22 cellular contexts compared by ENCODE assay signal in genomic region chr3:117282506-117282905, GRCh38.
"Had no signal": no experiment of that assay in that cellular context is flagged by ENCODE, and none has a peak within 500 bp of the region (broad histone marks: within the 10 kb centered on the region; RNA-seq: fewer than 3 reads in every experiment).

No MANE protein-coding gene starts in this region.

- H3K27ac Mint-ChIP-seq: activated CD8-positive, alpha-beta T cell treated with anti-CD3 and anti-CD28 coated beads for 36 hours; activated naive CD8-positive, alpha-beta T cell treated with anti-CD3 and anti-CD28 coated beads, Interleukin-2, amount 10 ng/mL, durations not matched to agents 7 days and 5 days; activated T-cell treated with anti-CD3 and anti-CD28 coated beads, Interleukin-2, amount 50 U/mL, for 72 hours; activated T-helper 2 cell treated with anti-CD3 and anti-CD28 coated beads, Interferon-gamma antibody, Interleukin-2, Interleukin-4, amounts not matched to agents 10 μg/mL and 5 μg/mL and 100 μg/mL, durations not matched to agents 14 hours and 24 hours and 36 hours; T-helper 1 cell treated with Interleukin-12 subunit alpha and Interleukin-12 subunit beta and Interleukin-4 antibody, amounts not matched to agents 30 μg/mL and 1 μg/mL, for 36 hours had no signal

- H3K9me3 Mint-ChIP-seq: activated CD8-positive, alpha-beta T cell treated with anti-CD3 and anti-CD28 coated beads for 36 hours; T-helper 1 cell treated with Interleukin-12 subunit alpha and Interleukin-12 subunit beta and Interleukin-4 antibody, amounts not matched to agents 30 μg/mL and 1 μg/mL, for 36 hours had no signal

- H3K27ac ChIP-seq: adrenal gland had no signal

- H3K27me3 ChIP-seq: adrenal gland had no signal

- H3K4me3 ChIP-seq: adrenal gland had no signal

- H3K4me1 Mint-ChIP-seq: activated naive CD8-positive, alpha-beta T cell treated with anti-CD3 and anti-CD28 coated beads, Interleukin-2, amount 10 ng/mL, durations not matched to agents 7 days and 5 days had no signal

- ATAC-seq: activated CD4-positive, CD25-positive, alpha-beta regulatory T cell treated with anti-CD3 and anti-CD28 coated beads, Interleukin-2, amount 50 U/mL, for 24 hours; activated CD8-positive, alpha-beta T cell treated with anti-CD3 and anti-CD28 coated beads for 36 hours; activated T-cell treated with anti-CD3 and anti-CD28 coated beads, Interleukin-2, amount 50 U/mL, for 72 hours; PC-3 had no signal

- H3K36me3 ChIP-seq: adrenal gland had no signal

- DNase-seq: activated CD4-positive, alpha-beta T cell treated with anti-CD3 and anti-CD28 coated beads for 4 hours; activated CD8-positive, alpha-beta memory T cell treated with anti-CD3 and anti-CD28 coated beads, Interleukin-2, amount 50 U/mL, for 4 hours; activated CD8-positive, alpha-beta T cell treated with anti-CD3 and anti-CD28 coated beads for 36 hours; activated gamma-delta T cell treated with Interleukin-2 at 50 U/mL for 16 hours; activated naive CD4-positive, alpha-beta T cell treated with anti-CD3 and anti-CD28 coated beads, Interleukin-2, amount 50 U/mL, for 16 hours; activated naive CD8-positive, alpha-beta T cell treated with anti-CD3 and anti-CD28 coated beads, Interleukin-2, amount 10 ng/mL, durations not matched to agents 7 days and 5 days; activated T-cell treated with anti-CD3 and anti-CD28 coated beads, Interleukin-2, amount 50 U/mL, for 72 hours; adrenal gland; aorta; central memory CD4-positive, alpha-beta T cell; Karpas-422; MM.1S; NCI-H146; NCI-H2029 treated with DMSO at 0.1 percent for 48 hours; NCI-H345; NCI-H526; NCI-H774; PC-3; SHP77 treated with DMSO at 0.1 percent for 48 hours had no signal

- H3K27me3 Mint-ChIP-seq: activated CD8-positive, alpha-beta T cell treated with anti-CD3 and anti-CD28 coated beads for 36 hours; activated naive CD8-positive, alpha-beta T cell treated with anti-CD3 and anti-CD28 coated beads, Interleukin-2, amount 10 ng/mL, durations not matched to agents 7 days and 5 days had no signal

- H3K36me3 Mint-ChIP-seq: activated naive CD8-positive, alpha-beta T cell treated with anti-CD3 and anti-CD28 coated beads, Interleukin-2, amount 10 ng/mL, durations not matched to agents 7 days and 5 days had no signal

- H3K9me3 ChIP-seq: adrenal gland had no signal

- H3K4me3 Mint-ChIP-seq: activated CD8-positive, alpha-beta T cell treated with anti-CD3 and anti-CD28 coated beads for 36 hours; activated naive CD8-positive, alpha-beta T cell treated with anti-CD3 and anti-CD28 coated beads, Interleukin-2, amount 10 ng/mL, durations not matched to agents 7 days and 5 days; activated T-cell treated with anti-CD3 and anti-CD28 coated beads, Interleukin-2, amount 50 U/mL, for 72 hours; T-helper 1 cell treated with Interleukin-12 subunit alpha and Interleukin-12 subunit beta and Interleukin-4 antibody, amounts not matched to agents 30 μg/mL and 1 μg/mL, for 36 hours had no signal
